1 cellular context compared by ENCODE assay signal in the genomic region with DNA sequence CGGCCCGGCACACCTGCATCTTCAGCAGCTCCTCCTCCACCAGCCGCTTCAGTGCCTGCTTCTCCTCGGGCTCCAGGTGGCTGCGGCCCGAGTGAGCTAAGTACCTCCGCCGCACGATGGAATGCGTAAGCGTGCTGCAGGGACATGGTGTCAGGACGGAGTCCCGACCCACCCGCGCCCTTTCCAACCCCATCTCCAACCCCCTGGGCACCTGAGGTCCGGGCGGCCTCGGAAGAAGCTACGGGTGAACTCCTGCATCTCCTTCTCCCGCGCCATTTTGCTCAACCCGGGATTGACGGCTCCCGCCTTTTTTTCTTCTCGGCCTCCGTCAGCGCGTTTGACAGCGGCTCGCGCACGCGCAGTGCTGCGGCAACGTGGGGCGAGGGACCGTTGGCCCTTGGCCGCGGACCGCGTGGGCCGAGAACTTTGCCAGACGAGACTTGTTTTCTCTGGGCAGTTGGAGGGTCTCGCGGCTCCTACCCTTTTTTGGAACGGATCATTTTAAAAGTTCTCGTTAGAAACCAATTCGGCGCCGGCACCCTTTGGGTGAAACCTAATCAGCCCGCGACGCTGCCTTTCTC.
TF ChIP-seq lines count a peak whose summit lies in the region.

A gene with protein sequence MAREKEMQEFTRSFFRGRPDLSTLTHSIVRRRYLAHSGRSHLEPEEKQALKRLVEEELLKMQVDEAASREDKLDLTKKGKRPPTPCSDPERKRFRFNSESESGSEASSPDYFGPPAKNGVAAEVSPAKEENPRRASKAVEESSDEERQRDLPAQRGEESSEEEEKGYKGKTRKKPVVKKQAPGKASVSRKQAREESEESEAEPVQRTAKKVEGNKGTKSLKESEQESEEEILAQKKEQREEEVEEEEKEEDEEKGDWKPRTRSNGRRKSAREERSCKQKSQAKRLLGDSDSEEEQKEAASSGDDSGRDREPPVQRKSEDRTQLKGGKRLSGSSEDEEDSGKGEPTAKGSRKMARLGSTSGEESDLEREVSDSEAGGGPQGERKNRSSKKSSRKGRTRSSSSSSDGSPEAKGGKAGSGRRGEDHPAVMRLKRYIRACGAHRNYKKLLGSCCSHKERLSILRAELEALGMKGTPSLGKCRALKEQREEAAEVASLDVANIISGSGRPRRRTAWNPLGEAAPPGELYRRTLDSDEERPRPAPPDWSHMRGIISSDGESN (minus strand): TSS at position 288 of the 581 bp plus-strand sequence. CDS start 12 bp downstream, at position 276.

TF ChIP-seq in WTC11, 78 proteins besides CTCF, POLR2A, EP300 and RAD21 (continued from another document):
- TF ChIP-seq, protein P1, sequence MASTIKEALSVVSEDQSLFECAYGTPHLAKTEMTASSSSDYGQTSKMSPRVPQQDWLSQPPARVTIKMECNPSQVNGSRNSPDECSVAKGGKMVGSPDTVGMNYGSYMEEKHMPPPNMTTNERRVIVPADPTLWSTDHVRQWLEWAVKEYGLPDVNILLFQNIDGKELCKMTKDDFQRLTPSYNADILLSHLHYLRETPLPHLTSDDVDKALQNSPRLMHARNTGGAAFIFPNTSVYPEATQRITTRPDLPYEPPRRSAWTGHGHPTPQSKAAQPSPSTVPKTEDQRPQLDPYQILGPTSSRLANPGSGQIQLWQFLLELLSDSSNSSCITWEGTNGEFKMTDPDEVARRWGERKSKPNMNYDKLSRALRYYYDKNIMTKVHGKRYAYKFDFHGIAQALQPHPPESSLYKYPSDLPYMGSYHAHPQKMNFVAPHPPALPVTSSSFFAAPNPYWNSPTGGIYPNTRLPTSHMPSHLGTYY (CRISPR knock-in tag; IDR thresholded peaks at IDR 0.05) = no peak
- TF ChIP-seq, protein P2, sequence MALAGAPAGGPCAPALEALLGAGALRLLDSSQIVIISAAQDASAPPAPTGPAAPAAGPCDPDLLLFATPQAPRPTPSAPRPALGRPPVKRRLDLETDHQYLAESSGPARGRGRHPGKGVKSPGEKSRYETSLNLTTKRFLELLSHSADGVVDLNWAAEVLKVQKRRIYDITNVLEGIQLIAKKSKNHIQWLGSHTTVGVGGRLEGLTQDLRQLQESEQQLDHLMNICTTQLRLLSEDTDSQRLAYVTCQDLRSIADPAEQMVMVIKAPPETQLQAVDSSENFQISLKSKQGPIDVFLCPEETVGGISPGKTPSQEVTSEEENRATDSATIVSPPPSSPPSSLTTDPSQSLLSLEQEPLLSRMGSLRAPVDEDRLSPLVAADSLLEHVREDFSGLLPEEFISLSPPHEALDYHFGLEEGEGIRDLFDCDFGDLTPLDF (CRISPR knock-in tag; IDR thresholded peaks at IDR 0.05) = no peak
- TF ChIP-seq, protein P3, sequence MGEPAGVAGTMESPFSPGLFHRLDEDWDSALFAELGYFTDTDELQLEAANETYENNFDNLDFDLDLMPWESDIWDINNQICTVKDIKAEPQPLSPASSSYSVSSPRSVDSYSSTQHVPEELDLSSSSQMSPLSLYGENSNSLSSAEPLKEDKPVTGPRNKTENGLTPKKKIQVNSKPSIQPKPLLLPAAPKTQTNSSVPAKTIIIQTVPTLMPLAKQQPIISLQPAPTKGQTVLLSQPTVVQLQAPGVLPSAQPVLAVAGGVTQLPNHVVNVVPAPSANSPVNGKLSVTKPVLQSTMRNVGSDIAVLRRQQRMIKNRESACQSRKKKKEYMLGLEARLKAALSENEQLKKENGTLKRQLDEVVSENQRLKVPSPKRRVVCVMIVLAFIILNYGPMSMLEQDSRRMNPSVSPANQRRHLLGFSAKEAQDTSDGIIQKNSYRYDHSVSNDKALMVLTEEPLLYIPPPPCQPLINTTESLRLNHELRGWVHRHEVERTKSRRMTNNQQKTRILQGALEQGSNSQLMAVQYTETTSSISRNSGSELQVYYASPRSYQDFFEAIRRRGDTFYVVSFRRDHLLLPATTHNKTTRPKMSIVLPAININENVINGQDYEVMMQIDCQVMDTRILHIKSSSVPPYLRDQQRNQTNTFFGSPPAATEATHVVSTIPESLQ (CRISPR knock-in tag; IDR thresholded peaks at IDR 0.05) = no peak
- TF ChIP-seq, protein P4, sequence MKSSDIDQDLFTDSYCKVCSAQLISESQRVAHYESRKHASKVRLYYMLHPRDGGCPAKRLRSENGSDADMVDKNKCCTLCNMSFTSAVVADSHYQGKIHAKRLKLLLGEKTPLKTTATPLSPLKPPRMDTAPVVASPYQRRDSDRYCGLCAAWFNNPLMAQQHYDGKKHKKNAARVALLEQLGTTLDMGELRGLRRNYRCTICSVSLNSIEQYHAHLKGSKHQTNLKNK (CRISPR knock-in tag; IDR thresholded peaks at IDR 0.05) = no peak
- TF ChIP-seq CREB1 (CRISPR knock-in tag; IDR thresholded peaks at IDR 0.05) (peak; percentile 36; the same call in 1 of the 2 replicates), TCF7 (CRISPR knock-in tag; IDR thresholded peaks at IDR 0.05; ENCODE audit: low read depth) (no peak), ZNF396 (CRISPR knock-in tag; IDR thresholded peaks at IDR 0.05; ENCODE audit: borderline replicate concordance) (no peak), HMGA2 (CRISPR knock-in tag; IDR thresholded peaks at IDR 0.05) (no peak), PRRX2 (CRISPR knock-in tag; IDR thresholded peaks at IDR 0.05) (no peak), ZBTB21 (CRISPR knock-in tag; IDR thresholded peaks at IDR 0.05; ENCODE audit: borderline replicate concordance) (no peak)
- TF ChIP-seq, protein P5, sequence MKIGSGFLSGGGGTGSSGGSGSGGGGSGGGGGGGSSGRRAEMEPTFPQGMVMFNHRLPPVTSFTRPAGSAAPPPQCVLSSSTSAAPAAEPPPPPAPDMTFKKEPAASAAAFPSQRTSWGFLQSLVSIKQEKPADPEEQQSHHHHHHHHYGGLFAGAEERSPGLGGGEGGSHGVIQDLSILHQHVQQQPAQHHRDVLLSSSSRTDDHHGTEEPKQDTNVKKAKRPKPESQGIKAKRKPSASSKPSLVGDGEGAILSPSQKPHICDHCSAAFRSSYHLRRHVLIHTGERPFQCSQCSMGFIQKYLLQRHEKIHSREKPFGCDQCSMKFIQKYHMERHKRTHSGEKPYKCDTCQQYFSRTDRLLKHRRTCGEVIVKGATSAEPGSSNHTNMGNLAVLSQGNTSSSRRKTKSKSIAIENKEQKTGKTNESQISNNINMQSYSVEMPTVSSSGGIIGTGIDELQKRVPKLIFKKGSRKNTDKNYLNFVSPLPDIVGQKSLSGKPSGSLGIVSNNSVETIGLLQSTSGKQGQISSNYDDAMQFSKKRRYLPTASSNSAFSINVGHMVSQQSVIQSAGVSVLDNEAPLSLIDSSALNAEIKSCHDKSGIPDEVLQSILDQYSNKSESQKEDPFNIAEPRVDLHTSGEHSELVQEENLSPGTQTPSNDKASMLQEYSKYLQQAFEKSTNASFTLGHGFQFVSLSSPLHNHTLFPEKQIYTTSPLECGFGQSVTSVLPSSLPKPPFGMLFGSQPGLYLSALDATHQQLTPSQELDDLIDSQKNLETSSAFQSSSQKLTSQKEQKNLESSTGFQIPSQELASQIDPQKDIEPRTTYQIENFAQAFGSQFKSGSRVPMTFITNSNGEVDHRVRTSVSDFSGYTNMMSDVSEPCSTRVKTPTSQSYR (CRISPR knock-in tag; IDR thresholded peaks at IDR 0.05) = peak; percentile 72
- TF ChIP-seq, protein P6, sequence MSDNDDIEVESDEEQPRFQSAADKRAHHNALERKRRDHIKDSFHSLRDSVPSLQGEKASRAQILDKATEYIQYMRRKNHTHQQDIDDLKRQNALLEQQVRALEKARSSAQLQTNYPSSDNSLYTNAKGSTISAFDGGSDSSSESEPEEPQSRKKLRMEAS (CRISPR knock-in tag; IDR thresholded peaks at IDR 0.05) = peak; percentile 87
- TF ChIP-seq, protein P7, sequence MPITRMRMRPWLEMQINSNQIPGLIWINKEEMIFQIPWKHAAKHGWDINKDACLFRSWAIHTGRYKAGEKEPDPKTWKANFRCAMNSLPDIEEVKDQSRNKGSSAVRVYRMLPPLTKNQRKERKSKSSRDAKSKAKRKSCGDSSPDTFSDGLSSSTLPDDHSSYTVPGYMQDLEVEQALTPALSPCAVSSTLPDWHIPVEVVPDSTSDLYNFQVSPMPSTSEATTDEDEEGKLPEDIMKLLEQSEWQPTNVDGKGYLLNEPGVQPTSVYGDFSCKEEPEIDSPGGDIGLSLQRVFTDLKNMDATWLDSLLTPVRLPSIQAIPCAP (CRISPR knock-in tag; IDR thresholded peaks at IDR 0.05) = no peak; the same call in 1 of the 2 replicates
TF ChIP-seq in WTC11: peak in this region for 15.
